Comparison of ENCODE assay signal across 34 cellular contexts in the genomic region with DNA sequence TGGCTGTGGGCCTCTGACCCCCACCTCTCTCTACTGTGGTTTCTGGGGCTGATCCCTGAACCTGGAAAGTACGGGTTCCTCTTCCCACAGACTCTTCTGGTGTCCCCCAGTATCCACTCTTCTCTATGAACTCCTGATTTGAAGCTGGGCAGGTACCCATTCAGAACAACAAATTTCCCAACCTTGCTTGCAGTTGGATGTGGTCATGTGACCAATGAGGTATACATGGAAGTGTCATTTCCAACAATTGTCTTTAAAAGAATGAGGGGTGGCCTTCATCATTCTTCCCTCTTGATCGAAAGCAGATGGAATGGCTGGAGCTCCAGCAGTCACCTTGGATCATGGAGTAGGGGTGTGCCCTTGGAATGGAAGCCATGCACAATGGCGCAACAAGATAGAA.
"Had no signal": no experiment of that assay in that cellular context is flagged by ENCODE, and none has a peak within 500 bp of the region (broad histone marks: within the 10 kb centered on the region; RNA-seq: fewer than 3 reads in every experiment).

No MANE protein-coding gene starts in this region.

- H3K9me3 ChIP-seq: ascending aorta, breast epithelium, colonic mucosa, esophagus squamous epithelium had no signal

- H3K4me1 Mint-ChIP-seq: activated T-helper 17 cell treated with anti-CD3 and anti-CD28 coated beads, Interleukin-2, amount 50 U/mL, for 72 hours had no signal

- H3K36me3 Mint-ChIP-seq: activated naive CD4-positive, alpha-beta T cell treated with anti-CD3 and anti-CD28 coated beads, Interleukin-2, amount 50 U/mL, for 72 hours; activated naive CD8-positive, alpha-beta T cell treated with anti-CD3 and anti-CD28 coated beads, Interleukin-2, amount 10 ng/mL, durations not matched to agents 7 days and 5 days; brain had no signal

- H3K4me3 Mint-ChIP-seq: activated B cell treated with CpG ODN at 0.5 μM for 24 hours; activated CD8-positive, alpha-beta T cell treated with anti-CD3 and anti-CD28 coated beads for 36 hours; activated naive CD8-positive, alpha-beta T cell treated with anti-CD3 and anti-CD28 coated beads, Interleukin-2, amount 10 ng/mL, durations not matched to agents 7 days and 5 days; activated T-cell treated with anti-CD3 and anti-CD28 coated beads, Interleukin-2, amount 50 U/mL, for 4 hours; activated T-helper 17 cell treated with anti-CD3 and anti-CD28 coated beads, Interleukin-2, amount 50 U/mL, for 72 hours; T-helper 17 cell; T-helper 2 cell treated with Interferon-gamma antibody and Interleukin-4, amounts not matched to agents 5 μg/mL and 100 μg/mL, for 36 hours had no signal

- FAIRE-seq: endometrium, endothelial cell of umbilical vein had no signal

- DNase-seq: activated B cell treated with CpG ODN at 0.5 μM for 24 hours; activated CD4-positive, alpha-beta T cell treated with anti-CD3 and anti-CD28 coated beads for 48 hours; activated CD4-positive, alpha-beta T cell treated with anti-CD3 and anti-CD28 coated beads, Interleukin-2, amount 50 U/mL, for 1 hour; activated CD4-positive, alpha-beta T cell treated with anti-CD3 and anti-CD28 coated beads, Interleukin-2, amount 50 U/mL, for 48 hours; activated CD8-positive, alpha-beta memory T cell treated with anti-CD3 and anti-CD28 coated beads for 24 hours; activated CD8-positive, alpha-beta T cell treated with anti-CD3 and anti-CD28 coated beads for 36 hours; activated effector memory CD4-positive, alpha-beta T cell treated with Interleukin-2 at 50 U/mL for 16 hours; activated gamma-delta T cell treated with Interleukin-2 at 50 U/mL for 16 hours; activated naive CD4-positive, alpha-beta T cell treated with Interleukin-2 at 50 U/mL for 16 hours; activated naive CD8-positive, alpha-beta T cell treated with anti-CD3 and anti-CD28 coated beads, Interleukin-2, amount 10 ng/mL, durations not matched to agents 7 days and 5 days; activated T-cell treated with anti-CD3 and anti-CD28 coated beads, Interleukin-2, amount 50 U/mL, for 4 hours; central memory CD4-positive, alpha-beta T cell; cerebellar nuclear complex; colonic mucosa; effector CD8-positive, alpha-beta T cell; esophagus squamous epithelium; foreskin melanocyte; head of caudate nucleus; T-helper 1 cell; T-helper 17 cell; T1000; WERI-Rb-1 had no signal

- ATAC-seq: activated CD4-positive, CD25-positive, alpha-beta regulatory T cell treated with anti-CD3 and anti-CD28 coated beads, Interleukin-2, amount 50 U/mL, for 24 hours; activated CD8-positive, alpha-beta T cell treated with anti-CD3 and anti-CD28 coated beads for 36 hours; activated naive CD4-positive, alpha-beta T cell treated with anti-CD3 and anti-CD28 coated beads, Interleukin-2, amount 50 U/mL, for 72 hours; activated T-cell treated with anti-CD3 and anti-CD28 coated beads, Interleukin-2, amount 50 U/mL, for 4 hours; activated T-helper 17 cell treated with anti-CD3 and anti-CD28 coated beads, Interleukin-2, amount 50 U/mL, for 72 hours; gastroesophageal sphincter; T-helper 17 cell had no signal

- H3K36me3 ChIP-seq: ascending aorta, breast epithelium, cardiac muscle cell, colonic mucosa, esophagus squamous epithelium, gastroesophageal sphincter, WERI-Rb-1 had no signal

- H3K27me3 Mint-ChIP-seq: activated CD8-positive, alpha-beta T cell treated with anti-CD3 and anti-CD28 coated beads for 36 hours had no signal

- H3K9me3 Mint-ChIP-seq: activated B cell treated with CpG ODN at 0.5 μM for 24 hours; activated CD8-positive, alpha-beta T cell treated with anti-CD3 and anti-CD28 coated beads for 36 hours; activated T-cell treated with anti-CD3 and anti-CD28 coated beads, Interleukin-2, amount 50 U/mL, for 4 hours; activated T-helper 17 cell treated with anti-CD3 and anti-CD28 coated beads, Interleukin-2, amount 50 U/mL, for 72 hours; T-helper 2 cell treated with Interferon-gamma antibody and Interleukin-4, amounts not matched to agents 5 μg/mL and 100 μg/mL, for 36 hours had no signal

- H3K27ac ChIP-seq: ascending aorta, breast epithelium, cardiac muscle cell, colonic mucosa, epithelial cell of prostate, esophagus squamous epithelium, gastroesophageal sphincter, WERI-Rb-1 had no signal

- H3K27ac Mint-ChIP-seq: activated B cell treated with CpG ODN at 0.5 μM for 24 hours; activated CD8-positive, alpha-beta T cell treated with anti-CD3 and anti-CD28 coated beads for 36 hours; activated naive CD4-positive, alpha-beta T cell treated with anti-CD3 and anti-CD28 coated beads, Interleukin-2, amount 50 U/mL, for 72 hours; activated naive CD8-positive, alpha-beta T cell treated with anti-CD3 and anti-CD28 coated beads, Interleukin-2, amount 10 ng/mL, durations not matched to agents 7 days and 5 days; activated T-helper 17 cell treated with anti-CD3 and anti-CD28 coated beads, Interleukin-2, amount 50 U/mL, for 72 hours; brain; T-helper 17 cell; T-helper 2 cell treated with Interferon-gamma antibody and Interleukin-4, amounts not matched to agents 5 μg/mL and 100 μg/mL, for 36 hours had no signal

- H3K4me3 ChIP-seq: ascending aorta, breast epithelium, cardiac muscle cell, colonic mucosa, esophagus squamous epithelium, gastroesophageal sphincter had no signal

- H3K4me1 ChIP-seq: ascending aorta, breast epithelium, colonic mucosa, esophagus squamous epithelium, gastroesophageal sphincter had no signal

- H3K27me3 ChIP-seq: ascending aorta, cardiac muscle cell, colonic mucosa had no signal
